18 cellular contexts compared by ENCODE assay signal in the genomic region with DNA sequence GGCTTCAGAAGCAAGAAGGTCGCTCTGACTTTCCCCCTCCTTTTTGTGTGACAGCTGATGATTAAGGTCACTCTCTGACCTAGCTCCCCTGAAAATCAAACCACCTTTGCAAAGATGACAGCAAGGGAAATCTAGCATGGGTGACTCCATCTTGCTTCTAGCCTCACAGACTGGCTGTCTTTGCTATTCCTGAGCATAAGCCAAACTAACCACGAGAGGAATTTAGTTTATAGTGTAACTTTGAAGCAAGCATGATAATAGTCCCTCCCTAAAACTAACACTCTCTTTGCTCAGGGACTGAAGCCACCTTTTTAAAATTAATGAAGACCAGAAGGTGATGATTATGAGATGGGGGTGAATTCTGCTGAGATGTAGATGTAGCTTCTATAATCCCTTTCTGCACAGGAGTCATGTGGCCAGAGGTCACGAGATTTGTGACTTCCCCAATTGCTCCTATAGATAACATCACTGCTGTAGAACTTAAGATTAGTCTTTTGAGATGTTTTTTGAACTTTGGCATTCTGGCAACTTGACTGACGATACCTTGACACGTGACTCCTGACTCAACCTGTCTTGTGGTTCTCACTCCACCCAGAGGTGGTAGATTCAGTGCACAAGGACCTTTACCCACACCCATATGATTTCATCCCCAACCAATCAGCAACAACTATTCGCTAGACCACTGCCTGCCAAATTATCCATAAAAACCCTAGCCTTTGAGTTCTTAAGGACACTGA. TPM values are rescaled to one million over a fixed set of nuclear protein-coding genes. Genes with fewer than 3 reads are reported as not detected.
A peak's percentile ranks its signal among the peaks of the same experiment; 100 is the strongest.
DNase-seq lines count a peak whose midpoint lies in the region; ATAC-seq and TF ChIP-seq lines count a peak whose summit lies in the region.
"Had no signal": no experiment of that assay in that cellular context is flagged by ENCODE, and none has a peak within 500 bp of the region (broad histone marks: within the 10 kb centered on the region; RNA-seq: fewer than 3 reads in every experiment).

No MANE protein-coding gene starts in this region.

- POLR2A ChIA-PET in activated CD8-positive, alpha-beta T cell treated with anti-CD3 and anti-CD28 coated beads for 36 hours (lab: Charles Lee): no interaction called here
- POLR2A ChIA-PET in activated CD8-positive, alpha-beta T cell treated with anti-CD3 and anti-CD28 coated beads, Interleukin-2, amount 10 ng/mL, durations not matched to agents 7 days and 5 days (lab: Charles Lee): no interaction called here

- H3K4me3 ChIP-seq in choroid plexus epithelial cell (ENCODE audit: low read depth, low read length) (no peak overlapping the region), upper lobe of right lung (no peak overlapping the region)
- H3K4me3 ChIP-seq: BLaER1 had no signal

- no peaks in the 10 kb centered on the region for H3K36me3 ChIP-seq in upper lobe of right lung
- H3K36me3 ChIP-seq: BLaER1 had no signal

- H3K27ac ChIP-seq in upper lobe of right lung: no peak overlapping the region
- H3K27ac ChIP-seq: BLaER1 had no signal

- ATAC-seq in activated CD8-positive, alpha-beta T cell treated with anti-CD3 and anti-CD28 coated beads for 36 hours: peak; percentile 49
- ATAC-seq in activated CD8-positive, alpha-beta T cell treated with anti-CD3 and anti-CD28 coated beads, Interleukin-2, amount 10 ng/mL, durations not matched to agents 7 days and 5 days: no peak
- peak; percentile 47 for ATAC-seq in stimulated activated effector memory CD8-positive, alpha-beta T cell treated with anti-CD3 and anti-CD28 coated beads, Interleukin-12 subunit alpha, Interleukin-12 subunit beta, amount 100 ng/mL, for 72 hours
- ATAC-seq in HG03520 (IDR thresholded peaks at IDR 0.05; ENCODE audit: unreplicated experiment) (no peak), upper lobe of right lung (no peak)

- H3K27me3 ChIP-seq in upper lobe of right lung: no peaks in the 10 kb centered on the region
- H3K27me3 ChIP-seq: BLaER1 had no signal

- no peaks in the 10 kb centered on the region for H3K9me3 Mint-ChIP-seq in activated CD8-positive, alpha-beta T cell treated with anti-CD3 and anti-CD28 coated beads for 36 hours
- no peaks in the 10 kb centered on the region for H3K9me3 Mint-ChIP-seq in activated CD8-positive, alpha-beta T cell treated with anti-CD3 and anti-CD28 coated beads, Interleukin-2, amount 10 ng/mL, durations not matched to agents 7 days and 5 days (ENCODE audit: insufficient read depth)
- no peaks in the 10 kb centered on the region for H3K9me3 Mint-ChIP-seq in stimulated activated effector memory CD8-positive, alpha-beta T cell treated with anti-CD3 and anti-CD28 coated beads, Interleukin-12 subunit alpha, Interleukin-12 subunit beta, amount 100 ng/mL, for 72 hours

- H3K27ac Mint-ChIP-seq in activated CD8-positive, alpha-beta T cell treated with anti-CD3 and anti-CD28 coated beads for 36 hours: no peak overlapping the region
- no peak overlapping the region for H3K27ac Mint-ChIP-seq in activated CD8-positive, alpha-beta T cell treated with anti-CD3 and anti-CD28 coated beads, Interleukin-2, amount 10 ng/mL, durations not matched to agents 7 days and 5 days
- H3K27ac Mint-ChIP-seq in stimulated activated effector memory CD8-positive, alpha-beta T cell treated with anti-CD3 and anti-CD28 coated beads, Interleukin-12 subunit alpha, Interleukin-12 subunit beta, amount 100 ng/mL, for 72 hours: no peak overlapping the region
- H3K27ac Mint-ChIP-seq: CD8-positive, alpha-beta memory T cell had no signal

- CTCF ChIA-PET in activated CD8-positive, alpha-beta T cell treated with anti-CD3 and anti-CD28 coated beads for 36 hours (lab: Charles Lee): interaction anchor here (0.6 to 4.4 kb wide), 2 partner anchors 15 to 940 kb away, joined by 3 to 34 read pairs; a partner anchor contains a TSS
- CTCF ChIA-PET in activated CD8-positive, alpha-beta T cell treated with anti-CD3 and anti-CD28 coated beads, Interleukin-2, amount 10 ng/mL, durations not matched to agents 7 days and 5 days (lab: Charles Lee): interaction anchor here (1.1 to 1.3 kb wide), 2 partner anchors 15 to 16 kb away, joined by 3 read pairs; a partner anchor contains a TSS

- peaks cover 11% of the 10 kb centered on the region for H3K27me3 Mint-ChIP-seq in activated CD8-positive, alpha-beta T cell treated with anti-CD3 and anti-CD28 coated beads for 36 hours
- H3K27me3 Mint-ChIP-seq in activated CD8-positive, alpha-beta T cell treated with anti-CD3 and anti-CD28 coated beads, Interleukin-2, amount 10 ng/mL, durations not matched to agents 7 days and 5 days (ENCODE audit: low read depth): peaks cover 5% of the 10 kb centered on the region

- no peaks in the 10 kb centered on the region for H3K36me3 Mint-ChIP-seq in activated CD8-positive, alpha-beta T cell treated with anti-CD3 and anti-CD28 coated beads for 36 hours (ENCODE audit: low read depth)
- H3K36me3 Mint-ChIP-seq in activated CD8-positive, alpha-beta T cell treated with anti-CD3 and anti-CD28 coated beads, Interleukin-2, amount 10 ng/mL, durations not matched to agents 7 days and 5 days (ENCODE audit: low read depth): no peaks in the 10 kb centered on the region
- no peaks in the 10 kb centered on the region for H3K36me3 Mint-ChIP-seq in stimulated activated effector memory CD8-positive, alpha-beta T cell treated with anti-CD3 and anti-CD28 coated beads, Interleukin-12 subunit alpha, Interleukin-12 subunit beta, amount 100 ng/mL, for 72 hours
- H3K36me3 Mint-ChIP-seq: CD8-positive, alpha-beta memory T cell had no signal

- DNase-seq in activated CD8-positive, alpha-beta T cell treated with anti-CD3 and anti-CD28 coated beads for 36 hours: peak; percentile 11
- DNase-seq in activated CD8-positive, alpha-beta T cell treated with anti-CD3 and anti-CD28 coated beads, Interleukin-2, amount 10 ng/mL, durations not matched to agents 7 days and 5 days: no peak
- DNase-seq in M059J (ENCODE audit: low read depth) (peak; percentile 12), choroid plexus epithelial cell (ENCODE audit: low read depth) (peak; percentile 19), NCI-H187 (lab: John Stamatoyannopoulos, UW) (no peak), upper lobe of right lung (no peak)
- DNase-seq in stimulated activated effector memory CD8-positive, alpha-beta T cell treated with anti-CD3 and anti-CD28 coated beads, Interleukin-12 subunit alpha, Interleukin-12 subunit beta, amount 100 ng/mL, for 72 hours (ENCODE audit: low spot score in 2 of 2): no peak
- DNase-seq: CD8-positive, alpha-beta memory T cell; Kasumi-1; NCI-H1417; NCI-H1930; NCI-H2171 treated with DMSO at 0.1 percent for 48 hours; NCI-H446 treated with DMSO at 0.1 percent for 48 hours; NK-92 treated with Interleukin-12 subunit alpha and Interleukin-12 subunit beta, amount 100 ng/mL, for 24 hours; RPMI8226; SIG-M5 had no signal

- H3K9me3 ChIP-seq in upper lobe of right lung: no peaks in the 10 kb centered on the region
- H3K9me3 ChIP-seq: BLaER1 had no signal

- intact Hi-C loops in activated CD8-positive, alpha-beta T cell treated with anti-CD3 and anti-CD28 coated beads for 36 hours (cut with micrococcal nuclease): no loop called here
- intact Hi-C loops in upper lobe of right lung (cut with DNase I): no loop called here

- no peaks in the 10 kb centered on the region for H3K4me1 ChIP-seq in upper lobe of right lung
- H3K4me1 ChIP-seq: BLaER1 had no signal

- H3K4me1 Mint-ChIP-seq in activated CD8-positive, alpha-beta T cell treated with anti-CD3 and anti-CD28 coated beads for 36 hours (ENCODE audit: low read depth): no peaks in the 10 kb centered on the region
- peaks cover 2% of the 10 kb centered on the region for H3K4me1 Mint-ChIP-seq in activated CD8-positive, alpha-beta T cell treated with anti-CD3 and anti-CD28 coated beads, Interleukin-2, amount 10 ng/mL, durations not matched to agents 7 days and 5 days (ENCODE audit: low read depth)
- no peaks in the 10 kb centered on the region for H3K4me1 Mint-ChIP-seq in stimulated activated effector memory CD8-positive, alpha-beta T cell treated with anti-CD3 and anti-CD28 coated beads, Interleukin-12 subunit alpha, Interleukin-12 subunit beta, amount 100 ng/mL, for 72 hours

- H3K4me3 Mint-ChIP-seq in activated CD8-positive, alpha-beta T cell treated with anti-CD3 and anti-CD28 coated beads for 36 hours: no peak overlapping the region
- no peak overlapping the region for H3K4me3 Mint-ChIP-seq in activated CD8-positive, alpha-beta T cell treated with anti-CD3 and anti-CD28 coated beads, Interleukin-2, amount 10 ng/mL, durations not matched to agents 7 days and 5 days
- H3K4me3 Mint-ChIP-seq in stimulated activated effector memory CD8-positive, alpha-beta T cell treated with anti-CD3 and anti-CD28 coated beads, Interleukin-12 subunit alpha, Interleukin-12 subunit beta, amount 100 ng/mL, for 72 hours: no peak overlapping the region
- H3K4me3 Mint-ChIP-seq: CD8-positive, alpha-beta memory T cell had no signal

- no peak for TF ChIP-seq CTCF in activated CD8-positive, alpha-beta T cell treated with anti-CD3 and anti-CD28 coated beads for 36 hours (IDR thresholded peaks at IDR 0.05)
- TF ChIP-seq CTCF in choroid plexus epithelial cell (conservative IDR thresholded peaks at IDR 0.05; ENCODE audit: low read depth, low read length): no peak
- TF ChIP-seq CTCF in upper lobe of right lung (IDR thresholded peaks at IDR 0.05): no peak

RNA-seq across cellular contexts. Expression of a gene that starts 14.9 kb away (rescaled TPM):
- under 1 TPM; 0.22 to 0.32 TPM for total RNA-seq in activated CD8-positive, alpha-beta T cell treated with anti-CD3 and anti-CD28 coated beads for 36 hours
- under 1 TPM in 1 of 2 experiments, not detected in 1; 0.13 TPM for total RNA-seq in activated CD8-positive, alpha-beta T cell treated with anti-CD3 and anti-CD28 coated beads, Interleukin-2, amount 10 ng/mL, durations not matched to agents 7 days and 5 days
- 42.0 and 51.5 TPM in 2 replicates for total RNA-seq in M059J (2014; rRNA removed; shearing (Covaris generic))
- 58.0 TPM for total RNA-seq in upper lobe of right lung

Comparison
In these comparisons a context has a peak if more than half of its experiments do, and no peak if none do; other contexts are left out.
1. ATAC-seq: peak in activated CD8-positive, alpha-beta T cell treated with anti-CD3 and anti-CD28 coated beads for 36 hours (single experiment) and stimulated activated effector memory CD8-positive, alpha-beta T cell treated with anti-CD3 and anti-CD28 coated beads, Interleukin-12 subunit alpha, Interleukin-12 subunit beta, amount 100 ng/mL, for 72 hours (single experiment); none in activated CD8-positive, alpha-beta T cell treated with anti-CD3 and anti-CD28 coated beads, Interleukin-2, amount 10 ng/mL, durations not matched to agents 7 days and 5 days (single experiment), HG03520 (single experiment) and upper lobe of right lung (single experiment).
2. DNase-seq: peak in activated CD8-positive, alpha-beta T cell treated with anti-CD3 and anti-CD28 coated beads for 36 hours (single experiment), M059J (single experiment) and choroid plexus epithelial cell (single experiment); none in activated CD8-positive, alpha-beta T cell treated with anti-CD3 and anti-CD28 coated beads, Interleukin-2, amount 10 ng/mL, durations not matched to agents 7 days and 5 days (single experiment), stimulated activated effector memory CD8-positive, alpha-beta T cell treated with anti-CD3 and anti-CD28 coated beads, Interleukin-12 subunit alpha, Interleukin-12 subunit beta, amount 100 ng/mL, for 72 hours (0 of 2), NCI-H187 (0 of 2) and upper lobe of right lung (single experiment).
3. RNA of a gene that starts 14.9 kb away (total RNA-seq): 58.0 TPM in upper lobe of right lung (single experiment) and 42.0 to 51.5 TPM in M059J; 0.22 to 0.32 TPM in activated CD8-positive, alpha-beta T cell treated with anti-CD3 and anti-CD28 coated beads for 36 hours and 0.13 TPM in activated CD8-positive, alpha-beta T cell treated with anti-CD3 and anti-CD28 coated beads, Interleukin-2, amount 10 ng/mL, durations not matched to agents 7 days and 5 days; every median in the first group is over 10 times any median in the second.